1 cellular context compared by ENCODE assay signal in the genomic region with DNA sequence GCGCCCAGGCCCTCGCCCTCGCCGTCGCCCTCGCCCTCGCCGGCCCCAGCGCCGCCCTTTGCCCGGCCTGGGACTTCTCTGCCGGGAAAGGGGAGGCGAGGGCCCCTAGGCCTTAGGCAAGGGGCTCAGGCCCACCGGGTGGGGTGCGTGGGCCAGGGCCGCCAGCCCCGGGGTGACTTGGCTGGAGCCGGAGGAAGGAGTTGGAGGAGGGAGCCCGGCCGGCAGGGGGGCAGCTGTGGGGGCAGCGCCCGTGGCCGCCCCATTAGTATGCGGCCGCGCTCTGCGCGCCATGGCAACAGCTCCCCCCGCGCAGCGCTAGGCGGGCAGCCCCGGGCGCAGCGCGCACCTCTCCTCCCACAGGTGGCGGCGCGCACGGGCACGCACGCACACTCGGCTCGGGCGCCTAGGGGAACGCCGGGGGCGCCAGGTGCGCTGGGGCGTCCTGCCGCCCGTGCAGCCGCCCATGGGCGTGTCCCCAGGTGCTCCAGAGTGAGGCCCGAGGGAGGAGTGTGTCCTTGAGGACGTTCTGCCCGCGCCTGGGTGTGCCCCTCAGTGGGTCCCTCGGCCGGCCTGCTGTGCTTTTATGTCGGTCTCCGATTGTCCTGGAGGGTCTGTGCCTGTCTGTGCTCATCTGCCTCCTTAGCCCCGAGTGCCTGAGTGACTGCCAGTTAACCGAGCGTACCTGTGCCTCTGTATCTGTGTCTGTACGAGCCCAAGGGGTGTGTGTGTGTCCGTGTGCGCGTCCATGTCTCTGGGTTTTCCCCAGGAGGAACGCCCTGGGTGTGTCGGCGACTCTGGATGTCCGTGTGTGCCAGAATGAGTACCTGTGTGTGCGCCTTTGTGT.
A peak's percentile ranks its signal among the peaks of the same experiment; 100 is the strongest.
TF ChIP-seq lines count a peak whose summit lies in the region.

No MANE protein-coding gene starts in this region.

TF ChIP-seq in HepG2, 621 proteins besides CTCF, POLR2A, EP300 and RAD21 (continued from another document and continues in another):
- TF ChIP-seq, protein P1, sequence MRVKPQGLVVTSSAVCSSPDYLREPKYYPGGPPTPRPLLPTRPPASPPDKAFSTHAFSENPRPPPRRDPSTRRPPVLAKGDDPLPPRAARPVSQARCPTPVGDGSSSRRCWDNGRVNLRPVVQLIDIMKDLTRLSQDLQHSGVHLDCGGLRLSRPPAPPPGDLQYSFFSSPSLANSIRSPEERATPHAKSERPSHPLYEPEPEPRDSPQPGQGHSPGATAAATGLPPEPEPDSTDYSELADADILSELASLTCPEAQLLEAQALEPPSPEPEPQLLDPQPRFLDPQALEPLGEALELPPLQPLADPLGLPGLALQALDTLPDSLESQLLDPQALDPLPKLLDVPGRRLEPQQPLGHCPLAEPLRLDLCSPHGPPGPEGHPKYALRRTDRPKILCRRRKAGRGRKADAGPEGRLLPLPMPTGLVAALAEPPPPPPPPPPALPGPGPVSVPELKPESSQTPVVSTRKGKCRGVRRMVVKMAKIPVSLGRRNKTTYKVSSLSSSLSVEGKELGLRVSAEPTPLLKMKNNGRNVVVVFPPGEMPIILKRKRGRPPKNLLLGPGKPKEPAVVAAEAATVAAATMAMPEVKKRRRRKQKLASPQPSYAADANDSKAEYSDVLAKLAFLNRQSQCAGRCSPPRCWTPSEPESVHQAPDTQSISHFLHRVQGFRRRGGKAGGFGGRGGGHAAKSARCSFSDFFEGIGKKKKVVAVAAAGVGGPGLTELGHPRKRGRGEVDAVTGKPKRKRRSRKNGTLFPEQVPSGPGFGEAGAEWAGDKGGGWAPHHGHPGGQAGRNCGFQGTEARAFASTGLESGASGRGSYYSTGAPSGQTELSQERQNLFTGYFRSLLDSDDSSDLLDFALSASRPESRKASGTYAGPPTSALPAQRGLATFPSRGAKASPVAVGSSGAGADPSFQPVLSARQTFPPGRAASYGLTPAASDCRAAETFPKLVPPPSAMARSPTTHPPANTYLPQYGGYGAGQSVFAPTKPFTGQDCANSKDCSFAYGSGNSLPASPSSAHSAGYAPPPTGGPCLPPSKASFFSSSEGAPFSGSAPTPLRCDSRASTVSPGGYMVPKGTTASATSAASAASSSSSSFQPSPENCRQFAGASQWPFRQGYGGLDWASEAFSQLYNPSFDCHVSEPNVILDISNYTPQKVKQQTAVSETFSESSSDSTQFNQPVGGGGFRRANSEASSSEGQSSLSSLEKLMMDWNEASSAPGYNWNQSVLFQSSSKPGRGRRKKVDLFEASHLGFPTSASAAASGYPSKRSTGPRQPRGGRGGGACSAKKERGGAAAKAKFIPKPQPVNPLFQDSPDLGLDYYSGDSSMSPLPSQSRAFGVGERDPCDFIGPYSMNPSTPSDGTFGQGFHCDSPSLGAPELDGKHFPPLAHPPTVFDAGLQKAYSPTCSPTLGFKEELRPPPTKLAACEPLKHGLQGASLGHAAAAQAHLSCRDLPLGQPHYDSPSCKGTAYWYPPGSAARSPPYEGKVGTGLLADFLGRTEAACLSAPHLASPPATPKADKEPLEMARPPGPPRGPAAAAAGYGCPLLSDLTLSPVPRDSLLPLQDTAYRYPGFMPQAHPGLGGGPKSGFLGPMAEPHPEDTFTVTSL (CRISPR knock-in tag; IDR thresholded peaks at IDR 0.05; ENCODE audit: borderline replicate concordance), result no peak
- TF ChIP-seq, protein P2, sequence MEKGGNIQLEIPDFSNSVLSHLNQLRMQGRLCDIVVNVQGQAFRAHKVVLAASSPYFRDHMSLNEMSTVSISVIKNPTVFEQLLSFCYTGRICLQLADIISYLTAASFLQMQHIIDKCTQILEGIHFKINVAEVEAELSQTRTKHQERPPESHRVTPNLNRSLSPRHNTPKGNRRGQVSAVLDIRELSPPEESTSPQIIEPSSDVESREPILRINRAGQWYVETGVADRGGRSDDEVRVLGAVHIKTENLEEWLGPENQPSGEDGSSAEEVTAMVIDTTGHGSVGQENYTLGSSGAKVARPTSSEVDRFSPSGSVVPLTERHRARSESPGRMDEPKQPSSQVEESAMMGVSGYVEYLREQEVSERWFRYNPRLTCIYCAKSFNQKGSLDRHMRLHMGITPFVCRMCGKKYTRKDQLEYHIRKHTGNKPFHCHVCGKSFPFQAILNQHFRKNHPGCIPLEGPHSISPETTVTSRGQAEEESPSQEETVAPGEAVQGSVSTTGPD (CRISPR knock-in tag; IDR thresholded peaks at IDR 0.05), result no peak
- TF ChIP-seq MIER3 (CRISPR knock-in tag; IDR thresholded peaks at IDR 0.05; ENCODE audit: borderline replicate concordance) (no peak), ZC3H4 (CRISPR knock-in tag; IDR thresholded peaks at IDR 0.05; ENCODE audit: borderline replicate concordance) (no peak), GATAD1 (CRISPR knock-in tag; IDR thresholded peaks at IDR 0.05) (no peak), ZSCAN25 (CRISPR knock-in tag; IDR thresholded peaks at IDR 0.05) (peak; percentile 28; the same call in 1 of the 2 replicates), ZNF781 (CRISPR knock-in tag; IDR thresholded peaks at IDR 0.05; ENCODE audit: borderline replicate concordance, not compliant biosample characterization) (no peak), NKX3-1 (CRISPR knock-in tag; IDR thresholded peaks at IDR 0.05) (no peak), ZSCAN22 (CRISPR knock-in tag; IDR thresholded peaks at IDR 0.05) (no peak), ZNF382 (CRISPR knock-in tag; IDR thresholded peaks at IDR 0.05; ENCODE audit: borderline replicate concordance) (no peak), SCMH1 (CRISPR knock-in tag; IDR thresholded peaks at IDR 0.05; ENCODE audit: borderline replicate concordance) (no peak), SMAD9 (CRISPR knock-in tag; IDR thresholded peaks at IDR 0.05) (no peak), MAF1 (CRISPR knock-in tag; IDR thresholded peaks at IDR 0.05; ENCODE audit: borderline replicate concordance) (no peak)
- TF ChIP-seq, protein P3, sequence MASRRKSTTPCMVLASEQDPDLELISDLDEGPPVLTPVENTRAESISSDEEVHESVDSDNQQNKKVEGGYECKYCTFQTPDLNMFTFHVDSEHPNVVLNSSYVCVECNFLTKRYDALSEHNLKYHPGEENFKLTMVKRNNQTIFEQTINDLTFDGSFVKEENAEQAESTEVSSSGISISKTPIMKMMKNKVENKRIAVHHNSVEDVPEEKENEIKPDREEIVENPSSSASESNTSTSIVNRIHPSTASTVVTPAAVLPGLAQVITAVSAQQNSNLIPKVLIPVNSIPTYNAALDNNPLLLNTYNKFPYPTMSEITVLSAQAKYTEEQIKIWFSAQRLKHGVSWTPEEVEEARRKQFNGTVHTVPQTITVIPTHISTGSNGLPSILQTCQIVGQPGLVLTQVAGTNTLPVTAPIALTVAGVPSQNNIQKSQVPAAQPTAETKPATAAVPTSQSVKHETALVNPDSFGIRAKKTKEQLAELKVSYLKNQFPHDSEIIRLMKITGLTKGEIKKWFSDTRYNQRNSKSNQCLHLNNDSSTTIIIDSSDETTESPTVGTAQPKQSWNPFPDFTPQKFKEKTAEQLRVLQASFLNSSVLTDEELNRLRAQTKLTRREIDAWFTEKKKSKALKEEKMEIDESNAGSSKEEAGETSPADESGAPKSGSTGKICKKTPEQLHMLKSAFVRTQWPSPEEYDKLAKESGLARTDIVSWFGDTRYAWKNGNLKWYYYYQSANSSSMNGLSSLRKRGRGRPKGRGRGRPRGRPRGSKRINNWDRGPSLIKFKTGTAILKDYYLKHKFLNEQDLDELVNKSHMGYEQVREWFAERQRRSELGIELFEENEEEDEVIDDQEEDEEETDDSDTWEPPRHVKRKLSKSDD (CRISPR knock-in tag; IDR thresholded peaks at IDR 0.05; ENCODE audit: low read depth), result no peak
- TF ChIP-seq, protein P4, sequence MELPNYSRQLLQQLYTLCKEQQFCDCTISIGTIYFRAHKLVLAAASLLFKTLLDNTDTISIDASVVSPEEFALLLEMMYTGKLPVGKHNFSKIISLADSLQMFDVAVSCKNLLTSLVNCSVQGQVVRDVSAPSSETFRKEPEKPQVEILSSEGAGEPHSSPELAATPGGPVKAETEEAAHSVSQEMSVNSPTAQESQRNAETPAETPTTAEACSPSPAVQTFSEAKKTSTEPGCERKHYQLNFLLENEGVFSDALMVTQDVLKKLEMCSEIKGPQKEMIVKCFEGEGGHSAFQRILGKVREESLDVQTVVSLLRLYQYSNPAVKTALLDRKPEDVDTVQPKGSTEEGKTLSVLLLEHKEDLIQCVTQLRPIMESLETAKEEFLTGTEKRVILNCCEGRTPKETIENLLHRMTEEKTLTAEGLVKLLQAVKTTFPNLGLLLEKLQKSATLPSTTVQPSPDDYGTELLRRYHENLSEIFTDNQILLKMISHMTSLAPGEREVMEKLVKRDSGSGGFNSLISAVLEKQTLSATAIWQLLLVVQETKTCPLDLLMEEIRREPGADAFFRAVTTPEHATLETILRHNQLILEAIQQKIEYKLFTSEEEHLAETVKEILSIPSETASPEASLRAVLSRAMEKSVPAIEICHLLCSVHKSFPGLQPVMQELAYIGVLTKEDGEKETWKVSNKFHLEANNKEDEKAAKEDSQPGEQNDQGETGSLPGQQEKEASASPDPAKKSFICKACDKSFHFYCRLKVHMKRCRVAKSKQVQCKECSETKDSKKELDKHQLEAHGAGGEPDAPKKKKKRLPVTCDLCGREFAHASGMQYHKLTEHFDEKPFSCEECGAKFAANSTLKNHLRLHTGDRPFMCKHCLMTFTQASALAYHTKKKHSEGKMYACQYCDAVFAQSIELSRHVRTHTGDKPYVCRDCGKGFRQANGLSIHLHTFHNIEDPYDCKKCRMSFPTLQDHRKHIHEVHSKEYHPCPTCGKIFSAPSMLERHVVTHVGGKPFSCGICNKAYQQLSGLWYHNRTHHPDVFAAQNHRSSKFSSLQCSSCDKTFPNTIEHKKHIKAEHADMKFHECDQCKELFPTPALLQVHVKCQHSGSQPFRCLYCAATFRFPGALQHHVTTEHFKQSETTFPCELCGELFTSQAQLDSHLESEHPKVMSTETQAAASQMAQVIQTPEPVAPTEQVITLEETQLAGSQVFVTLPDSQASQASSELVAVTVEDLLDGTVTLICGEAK (IDR thresholded peaks at IDR 0.05), result no peak
- TF ChIP-seq, protein P4 (CRISPR knock-in tag; IDR thresholded peaks at IDR 0.05), result no peak
- TF ChIP-seq, protein P5, sequence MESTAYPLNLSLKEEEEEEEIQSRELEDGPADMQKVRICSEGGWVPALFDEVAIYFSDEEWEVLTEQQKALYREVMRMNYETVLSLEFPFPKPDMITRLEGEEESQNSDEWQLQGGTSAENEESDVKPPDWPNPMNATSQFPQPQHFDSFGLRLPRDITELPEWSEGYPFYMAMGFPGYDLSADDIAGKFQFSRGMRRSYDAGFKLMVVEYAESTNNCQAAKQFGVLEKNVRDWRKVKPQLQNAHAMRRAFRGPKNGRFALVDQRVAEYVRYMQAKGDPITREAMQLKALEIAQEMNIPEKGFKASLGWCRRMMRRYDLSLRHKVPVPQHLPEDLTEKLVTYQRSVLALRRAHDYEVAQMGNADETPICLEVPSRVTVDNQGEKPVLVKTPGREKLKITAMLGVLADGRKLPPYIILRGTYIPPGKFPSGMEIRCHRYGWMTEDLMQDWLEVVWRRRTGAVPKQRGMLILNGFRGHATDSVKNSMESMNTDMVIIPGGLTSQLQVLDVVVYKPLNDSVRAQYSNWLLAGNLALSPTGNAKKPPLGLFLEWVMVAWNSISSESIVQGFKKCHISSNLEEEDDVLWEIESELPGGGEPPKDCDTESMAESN (CRISPR knock-in tag; conservative IDR thresholded peaks at IDR 0.05), result 0 out of 2 replicates have a peak, but pooled peaks have one; percentile 28
- TF ChIP-seq, protein P6, sequence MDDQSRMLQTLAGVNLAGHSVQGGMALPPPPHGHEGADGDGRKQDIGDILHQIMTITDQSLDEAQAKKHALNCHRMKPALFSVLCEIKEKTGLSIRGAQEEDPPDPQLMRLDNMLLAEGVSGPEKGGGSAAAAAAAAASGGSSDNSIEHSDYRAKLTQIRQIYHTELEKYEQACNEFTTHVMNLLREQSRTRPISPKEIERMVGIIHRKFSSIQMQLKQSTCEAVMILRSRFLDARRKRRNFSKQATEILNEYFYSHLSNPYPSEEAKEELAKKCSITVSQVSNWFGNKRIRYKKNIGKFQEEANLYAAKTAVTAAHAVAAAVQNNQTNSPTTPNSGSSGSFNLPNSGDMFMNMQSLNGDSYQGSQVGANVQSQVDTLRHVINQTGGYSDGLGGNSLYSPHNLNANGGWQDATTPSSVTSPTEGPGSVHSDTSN (CRISPR knock-in tag; IDR thresholded peaks at IDR 0.05; ENCODE audit: borderline replicate concordance), result no peak
- TF ChIP-seq, protein P7, sequence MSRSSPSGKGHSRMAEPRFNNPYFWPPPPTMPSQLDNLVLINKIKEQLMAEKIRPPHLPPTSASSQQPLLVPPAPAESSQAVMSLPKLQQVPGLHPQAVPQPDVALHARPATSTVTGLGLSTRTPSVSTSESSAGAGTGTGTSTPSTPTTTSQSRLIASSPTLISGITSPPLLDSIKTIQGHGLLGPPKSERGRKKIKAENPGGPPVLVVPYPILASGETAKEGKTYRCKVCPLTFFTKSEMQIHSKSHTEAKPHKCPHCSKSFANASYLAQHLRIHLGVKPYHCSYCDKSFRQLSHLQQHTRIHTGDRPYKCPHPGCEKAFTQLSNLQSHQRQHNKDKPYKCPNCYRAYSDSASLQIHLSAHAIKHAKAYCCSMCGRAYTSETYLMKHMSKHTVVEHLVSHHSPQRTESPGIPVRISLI (CRISPR knock-in tag; IDR thresholded peaks at IDR 0.05; ENCODE audit: borderline replicate concordance), result no peak
- TF ChIP-seq, protein P8, sequence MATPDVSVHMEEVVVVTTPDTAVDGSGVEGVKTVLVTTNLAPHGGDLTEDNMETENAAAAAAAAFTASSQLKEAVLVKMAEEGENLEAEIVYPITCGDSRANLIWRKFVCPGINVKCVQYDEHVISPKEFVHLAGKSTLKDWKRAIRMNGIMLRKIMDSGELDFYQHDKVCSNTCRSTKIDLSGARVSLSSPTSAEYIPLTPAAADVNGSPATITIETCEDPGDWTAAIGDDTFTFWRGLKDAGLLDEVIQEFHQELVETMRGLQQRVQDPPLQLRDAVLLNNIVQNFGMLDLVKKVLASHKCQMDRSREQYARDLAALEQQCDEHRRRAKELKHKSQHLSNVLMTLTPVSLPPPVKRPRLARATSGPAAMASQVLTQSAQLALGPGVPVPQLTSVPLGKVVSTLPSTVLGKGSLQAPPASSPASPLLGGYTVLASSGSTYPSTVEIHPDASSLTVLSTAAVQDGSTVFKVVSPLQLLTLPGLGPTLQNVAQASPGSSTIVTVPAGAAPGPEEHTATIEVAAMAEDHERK (CRISPR knock-in tag; IDR thresholded peaks at IDR 0.05; ENCODE audit: low read depth), result peak; percentile 59; the same call in 1 of the 2 replicates
